Comparison of ENCODE assay signal across 15 cellular contexts in genomic region chr14:62209287-62209899, GRCh38.
DNase-seq lines count a peak whose midpoint lies in the region; TF ChIP-seq lines count a peak whose summit lies in the region.
"Had no signal": no experiment of that assay in that cellular context is flagged by ENCODE, and none has a peak within 500 bp of the region (broad histone marks: within the 10 kb centered on the region; RNA-seq: fewer than 3 reads in every experiment).

No MANE protein-coding gene starts in this region.

- CTCF ChIA-PET in AG04449 (lab: Yijun Ruan, JAX), result interaction anchor here (0.6 kb wide), 1 partner anchor 1100 kb away, joined by 3 read pairs; no protein-coding TSS in a partner anchor

- H3K4me1 Mint-ChIP-seq in osteocyte (ENCODE audit: unreplicated experiment), result peaks cover 12% of the 10 kb centered on the region

- TF ChIP-seq CTCF in AG04449 (IDR thresholded peaks at IDR 0.05; ENCODE audit: insufficient read depth, low read length, missing control alignments) (no peak), osteocyte (IDR thresholded peaks at IDR 0.05) (no peak)

- H3K4me3 Mint-ChIP-seq in osteocyte (ENCODE audit: unreplicated experiment), result no peak overlapping the region

- peaks cover 11% of the 10 kb centered on the region for H3K9me3 Mint-ChIP-seq in osteocyte (ENCODE audit: unreplicated experiment)

- no peak overlapping the region for H3K27ac Mint-ChIP-seq in osteocyte (ENCODE audit: unreplicated experiment)

- POLR2A ChIA-PET in AG04449 (lab: Yijun Ruan, JAX), result no interaction called here

- DNase-seq in AG04449 (ENCODE audit: low read depth, low spot score), result peak; percentile 40
- DNase-seq in HS-27A (ENCODE audit: low read depth), result peak; percentile 24
- peak; percentile 23 for DNase-seq in astrocyte of the hippocampus (ENCODE audit: low read depth, low spot score)
- peak; percentile 19 for DNase-seq in hepatic stellate cell (ENCODE audit: low spot score)
- DNase-seq in nucleus accumbens (lab: John Stamatoyannopoulos, UW), result no peak
- no peak for DNase-seq in medulla oblongata (ENCODE audit: extremely low spot score)
- no peak for DNase-seq in osteocyte (ENCODE audit: extremely low spot score, unreplicated experiment)
- DNase-seq in activated naive CD4-positive, alpha-beta T cell (lab: John Stamatoyannopoulos, UW), result no peak
- DNase-seq: activated effector memory CD4-positive, alpha-beta T cell treated with anti-CD3 and anti-CD28 coated beads, Interleukin-2, amount 50 U/mL, for 16 hours; AML-193; Kasumi-1; NCI-H187; SHP77; stimulated activated CD4-positive, alpha-beta T cell treated with anti-CD3 and anti-CD28 coated beads, Interleukin-12 subunit alpha, Interleukin-12 subunit beta, amount 100 ng/mL, for 4 hours had no signal

- no peaks in the 10 kb centered on the region for H3K36me3 Mint-ChIP-seq in osteocyte (ENCODE audit: unreplicated experiment)

- H3K4me3 ChIP-seq in AG04449 (ENCODE audit: low read depth, low read length), result no peak overlapping the region
- H3K4me3 ChIP-seq: GM12878 had no signal

- no peaks in the 10 kb centered on the region for H3K27me3 Mint-ChIP-seq in osteocyte (ENCODE audit: unreplicated experiment)

Comparison
In these comparisons a context has a peak if more than half of its experiments do, and no peak if none do; other contexts are left out.
1. DNase-seq: peak in AG04449 (single experiment), HS-27A (single experiment), astrocyte of the hippocampus (single experiment) and hepatic stellate cell (single experiment); none in nucleus accumbens (0 of 56), medulla oblongata (single experiment), osteocyte (single experiment) and activated naive CD4-positive, alpha-beta T cell (0 of 4).